Comparison of ENCODE assay signal across 26 cellular contexts in the genomic region with DNA sequence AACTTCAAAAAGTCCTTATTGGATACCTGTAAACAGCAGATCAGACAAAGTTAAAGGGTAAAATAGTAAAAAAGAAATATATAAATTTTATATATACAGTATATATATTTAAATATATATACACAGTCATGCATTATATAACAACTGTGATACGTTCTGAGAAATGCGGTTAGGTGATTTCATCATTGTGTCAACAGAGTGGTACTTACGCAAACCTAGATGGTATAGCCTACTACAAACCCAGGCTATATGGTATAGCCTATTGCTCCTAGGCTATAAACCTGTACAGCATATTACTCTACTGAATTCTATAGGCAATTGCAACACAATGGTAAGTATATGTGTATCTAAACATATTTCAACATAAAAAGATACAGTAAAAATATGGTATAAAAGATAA.
"Had no signal": no experiment of that assay in that cellular context is flagged by ENCODE, and none has a peak within 500 bp of the region (broad histone marks: within the 10 kb centered on the region; RNA-seq: fewer than 3 reads in every experiment).

No MANE protein-coding gene starts in this region.

- H3K27ac Mint-ChIP-seq: activated naive CD8-positive, alpha-beta T cell; natural killer cell treated with Interleukin-12 subunit alpha and Interleukin-12 subunit beta and Interleukin-15 and Interleukin-18, amount 100 ng/mL, for 72 hours had no signal

- H3K27ac ChIP-seq: cardiac muscle cell, colonic mucosa, gastroesophageal sphincter, hepatocyte, spleen, suprapubic skin, tibial artery, upper lobe of right lung had no signal

- H3K36me3 ChIP-seq: cardiac muscle cell, colonic mucosa, gastroesophageal sphincter, spleen, suprapubic skin, tibial artery, upper lobe of right lung had no signal

- H3K4me3 ChIP-seq: cardiac muscle cell, colonic mucosa, gastroesophageal sphincter, hepatocyte, mucosa of descending colon, spleen, suprapubic skin, tibial artery, upper lobe of right lung had no signal

- H3K4me3 Mint-ChIP-seq: activated naive CD8-positive, alpha-beta T cell; natural killer cell treated with Interleukin-12 subunit alpha and Interleukin-12 subunit beta and Interleukin-15 and Interleukin-18, amount 100 ng/mL, for 72 hours had no signal

- H3K27me3 Mint-ChIP-seq: activated naive CD8-positive, alpha-beta T cell; natural killer cell treated with Interleukin-12 subunit alpha and Interleukin-12 subunit beta and Interleukin-15 and Interleukin-18, amount 100 ng/mL, for 72 hours had no signal

- H3K4me1 ChIP-seq: colonic mucosa, gastroesophageal sphincter, spleen, suprapubic skin, tibial artery, upper lobe of right lung had no signal

- H3K36me3 Mint-ChIP-seq: activated naive CD8-positive, alpha-beta T cell; natural killer cell treated with Interleukin-12 subunit alpha and Interleukin-12 subunit beta and Interleukin-15 and Interleukin-18, amount 100 ng/mL, for 72 hours had no signal

- ATAC-seq: activated CD4-positive, CD25-positive, alpha-beta regulatory T cell treated with anti-CD3 and anti-CD28 coated beads, Interleukin-2, amount 50 U/mL, for 24 hours; gastroesophageal sphincter; left cardiac atrium; left ventricle myocardium superior; mucosa of descending colon; natural killer cell treated with Interleukin-12 subunit alpha and Interleukin-12 subunit beta and Interleukin-15 and Interleukin-18, amount 100 ng/mL, for 72 hours; right cardiac atrium; upper lobe of right lung had no signal

- H3K9me3 ChIP-seq: colonic mucosa, gastroesophageal sphincter, mucosa of descending colon, spleen, suprapubic skin, tibial artery, upper lobe of right lung had no signal

- DNase-seq: activated CD4-positive, alpha-beta T cell treated with anti-CD3 and anti-CD28 coated beads for 48 hours; activated CD4-positive, alpha-beta T cell treated with anti-CD3 and anti-CD28 coated beads, Interleukin-2, amount 50 U/mL, for 48 hours; activated CD8-positive, alpha-beta memory T cell treated with anti-CD3 and anti-CD28 coated beads for 24 hours; activated effector memory CD4-positive, alpha-beta T cell treated with Interleukin-2 at 50 U/mL for 16 hours; activated naive CD4-positive, alpha-beta T cell treated with Interleukin-2 at 50 U/mL for 16 hours; anterior cingulate cortex; cerebellar nuclear complex; colonic mucosa; effector CD8-positive, alpha-beta T cell; erythroblast; left cardiac atrium; left ventricle myocardium superior; mucosa of descending colon; posterior cingulate gyrus; right cardiac atrium; spleen; stimulated activated naive CD4-positive, alpha-beta T cell; tibial artery; upper lobe of right lung had no signal

- H3K27me3 ChIP-seq: cardiac muscle cell, colonic mucosa, gastroesophageal sphincter, hepatocyte, suprapubic skin, upper lobe of right lung had no signal
